29 cellular contexts compared by ENCODE assay signal in the genomic region with DNA sequence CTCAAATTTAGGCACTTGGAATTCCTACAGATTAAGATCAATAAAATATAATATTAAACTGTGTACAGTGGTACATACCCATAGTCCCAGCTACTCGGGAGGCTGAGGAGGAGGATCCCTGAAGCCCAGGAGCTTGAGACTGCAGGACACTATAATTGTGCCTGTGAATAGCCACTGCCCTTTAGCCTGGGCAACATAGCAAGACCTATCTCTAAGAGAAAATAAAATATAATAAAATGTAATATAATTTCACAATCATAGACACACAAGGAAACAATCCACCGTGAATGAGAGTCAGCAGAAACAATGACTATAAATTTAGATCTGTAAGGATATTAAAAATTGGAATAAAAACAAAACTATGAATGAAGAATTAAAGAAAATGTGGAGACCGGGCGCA. TPM values are rescaled to one million over a fixed set of nuclear protein-coding genes. Genes with fewer than 3 reads are reported as not detected.
"Had no signal": no experiment of that assay in that cellular context is flagged by ENCODE, and none has a peak within 500 bp of the region (broad histone marks: within the 10 kb centered on the region; RNA-seq: fewer than 3 reads in every experiment).

No MANE protein-coding gene starts in this region.

- H3K9me3 ChIP-seq: stomach, suprapubic skin, testis, thoracic aorta, thyroid gland, tibial artery, tibial nerve, transverse colon, upper lobe of left lung, upper lobe of right lung, uterus, vagina had no signal

- H3K4me3 ChIP-seq: stomach, suprapubic skin, testis, thoracic aorta, thyroid gland, tibial artery, tibial nerve, transverse colon, upper lobe of left lung, upper lobe of right lung, uterus, vagina had no signal

- H3K4me1 ChIP-seq: stomach, suprapubic skin, testis, thyroid gland, tibial artery, tibial nerve, transverse colon, upper lobe of left lung, upper lobe of right lung, uterus, vagina had no signal

- ATAC-seq: stimulated activated effector memory CD8-positive, alpha-beta T cell treated with anti-CD3 and anti-CD28 coated beads, Interleukin-12 subunit alpha, Interleukin-12 subunit beta, amount 100 ng/mL, for 72 hours; stimulated activated memory B cell treated with anti-CD40 and anti-IgM and Interleukin-4, amounts not matched to agents 10 μg/mL and 1 μg/mL and 100 μg/mL, for 72 hours; stimulated activated naive B cell treated with anti-CD40 and anti-IgM and Interleukin-4, amounts not matched to agents 10 μg/mL and 1 μg/mL and 100 μg/mL, for 72 hours; stimulated activated naive CD8-positive, alpha-beta T cell treated with anti-CD3 and anti-CD28 coated beads, Interleukin-15, amount 100 ng/mL, for 72 hours; stimulated activated naive CD8-positive, alpha-beta T cell treated with anti-CD3 and anti-CD28 coated beads, Interleukin-15, Interleukin-2, amounts not matched to agents 100 U/mL and 50 U/mL, for 24 hours; upper lobe of right lung had no signal

- H3K36me3 ChIP-seq: stomach, suprapubic skin, thoracic aorta, thyroid gland, tibial artery, tibial nerve, transverse colon, upper lobe of left lung, upper lobe of right lung, uterus, vagina had no signal

- DNase-seq: stimulated activated CD4-positive, alpha-beta T cell treated with anti-CD3 and anti-CD28 coated beads, Interleukin-2, amount 100 ng/mL, for 48 hours; stimulated activated CD4-positive, alpha-beta T cell treated with anti-CD3 and anti-CD28 coated beads, Interleukin-4, amount 100 ng/mL, for 1 hour; stimulated activated CD4-positive, alpha-beta T cell treated with anti-CD3 and anti-CD28 coated beads, Interleukin-4, amount 100 ng/mL, for 24 hours; stimulated activated CD4-positive, alpha-beta T cell treated with anti-CD3 and anti-CD28 coated beads, Interleukin-4, amount 100 ng/mL, for 4 hours; stimulated activated CD8-positive, alpha-beta memory T cell treated with anti-CD3 and anti-CD28 coated beads, Interleukin-4, amount 100 ng/mL, for 48 hours; stimulated activated naive B cell treated with anti-CD40 and anti-IgM and Interleukin-4, amounts not matched to agents 10 μg/mL and 1 μg/mL and 100 μg/mL, for 72 hours; stimulated activated naive CD4-positive, alpha-beta T cell; stimulated activated naive CD4-positive, alpha-beta T cell treated with Interleukin-2 at 50 U/mL for 16 hours; stimulated activated naive CD8-positive, alpha-beta T cell treated with anti-CD3 and anti-CD28 coated beads, Interleukin-15, amount 100 ng/mL, for 72 hours; stimulated activated naive CD8-positive, alpha-beta T cell treated with anti-CD3 and anti-CD28 coated beads, Interleukin-15, Interleukin-2, amounts not matched to agents 100 U/mL and 50 U/mL, for 24 hours; stomach; substantia nigra; testis; thyroid gland; tibial artery; transverse colon; trophoblast cell; upper lobe of left lung; upper lobe of right lung; uterus had no signal

RNA-seq across cellular contexts. Expression of gene TMEM95, which starts 15.9 kb away (rescaled TPM):
- total RNA-seq: stomach, subcutaneous adipose tissue, thoracic aorta, thyroid gland, tibial nerve, transverse colon, upper lobe of right lung, ureter, urinary bladder, uterus, vagina had no signal
